Comparison of ENCODE assay signal across 1 cellular context in genomic region chr7:150333659-150334058, GRCh38.
TF ChIP-seq lines count a peak whose summit lies in the region.

No MANE protein-coding gene starts in this region.

TF ChIP-seq in WTC11, 78 proteins besides CTCF, POLR2A, EP300 and RAD21:
- TF ChIP-seq FOXP4 (CRISPR knock-in tag; IDR thresholded peaks at IDR 0.05) (0 out of 2 replicates have a peak, but pooled peaks have one; percentile 9), FOXP1 (CRISPR knock-in tag; IDR thresholded peaks at IDR 0.05; ENCODE audit: borderline replicate concordance) (0 out of 2 replicates have a peak, but pooled peaks have one; percentile 41), IRF1 (CRISPR knock-in tag; IDR thresholded peaks at IDR 0.05) (no peak)
